1 cellular context compared by ENCODE assay signal in genomic region chr22:26564181-26564580, GRCh38.
TF ChIP-seq lines count a peak whose summit lies in the region.

No MANE protein-coding gene starts in this region.

TF ChIP-seq in H1, 55 proteins besides CTCF, POLR2A, EP300 and RAD21:
- TF ChIP-seq NRF1 (IDR thresholded peaks at IDR 0.05; ENCODE audit: low read depth, low read length) (no peak), NANOG (IDR thresholded peaks at IDR 0.05; ENCODE audit: insufficient read depth, low read depth, low read length, poor library complexity, severe bottlenecking) (no peak), JUND (IDR thresholded peaks at IDR 0.05; ENCODE audit: low read length) (no peak), MAX (IDR thresholded peaks at IDR 0.05) (no peak), CBX5 (IDR thresholded peaks at IDR 0.05; ENCODE audit: low read depth, low read length) (no peak), CEBPB (IDR thresholded peaks at IDR 0.05; ENCODE audit: low read depth, low read length) (no peak)
